ENCODE assay signal across 9 cellular contexts in genomic region chr7:133139350-133139749, GRCh38. TPM values are rescaled to one million over a fixed set of nuclear protein-coding genes. Genes with fewer than 3 reads are reported as not detected.
DNase-seq lines count a peak whose midpoint lies in the region; FAIRE-seq and TF ChIP-seq lines count a peak whose summit lies in the region.
"Had no signal": no experiment of that assay in that cellular context is flagged by ENCODE, and none has a peak within 500 bp of the region (broad histone marks: within the 10 kb centered on the region; RNA-seq: fewer than 3 reads in every experiment).

No MANE protein-coding gene starts in this region.

- peaks cover 58% of the 10 kb centered on the region for H3K27me3 Mint-ChIP-seq in mesothelial cell of epicardium (ENCODE audit: low read depth)

- H3K79me2 ChIP-seq in Loucy (ENCODE audit: insufficient read depth, low read length), result no peaks in the 10 kb centered on the region

- H3K4me1 Mint-ChIP-seq in mesothelial cell of epicardium, result peaks cover 7% of the 10 kb centered on the region

- H3K9me3 Mint-ChIP-seq in mesothelial cell of epicardium, result no peaks in the 10 kb centered on the region

- no peak overlapping the region for H3K4me3 ChIP-seq in GM06990 (replicated peaks; ENCODE audit: low read depth, low read length)
- H3K4me3 ChIP-seq in Loucy (ENCODE audit: low read length, poor library complexity, severe bottlenecking), result no peak overlapping the region
- H3K4me3 ChIP-seq in ascending aorta, result no peak overlapping the region

- no peak for FAIRE-seq in GM12891 (lab: Jason Lieb, UNC)

- H3K36me3 ChIP-seq in GM06990 (ENCODE audit: control insufficient read depth, insufficient read depth, low read length) (no peaks in the 10 kb centered on the region), Loucy (ENCODE audit: insufficient read depth, low read length) (no peaks in the 10 kb centered on the region), ascending aorta (no peaks in the 10 kb centered on the region)

- H3K27me3 ChIP-seq in GM06990 (replicated peaks; ENCODE audit: control insufficient read depth, insufficient read depth, low read length) (peaks cover 1% of the 10 kb centered on the region; the same call in 1 of the 2 replicates), Loucy (ENCODE audit: insufficient read depth, low read length, poor library complexity, severe bottlenecking) (no peaks in the 10 kb centered on the region), ascending aorta (no peaks in the 10 kb centered on the region)

- H3K27ac ChIP-seq in ascending aorta, result no peak overlapping the region

- H3K9ac ChIP-seq in Loucy (ENCODE audit: low read depth, low read length, poor library complexity, severe bottlenecking), result no peak overlapping the region

- H3K36me3 Mint-ChIP-seq in mesothelial cell of epicardium, result no peaks in the 10 kb centered on the region

- H3K4me1 ChIP-seq in Loucy (ENCODE audit: insufficient read depth, low read length, poor library complexity, severe bottlenecking), result peaks cover 8% of the 10 kb centered on the region
- H3K4me1 ChIP-seq in ascending aorta, result no peaks in the 10 kb centered on the region

- TF ChIP-seq CTCF in GM06990 (IDR thresholded peaks at IDR 0.05; ENCODE audit: insufficient read depth, low read length, poor library complexity, severe bottlenecking), result peak; percentile 3
- peak; percentile 63 for TF ChIP-seq CTCF in Loucy (conservative IDR thresholded peaks at IDR 0.05; ENCODE audit: low read length)
- TF ChIP-seq CTCF in mesothelial cell of epicardium (IDR thresholded peaks at IDR 0.05; ENCODE audit: unreplicated experiment), result peak; percentile 15
- TF ChIP-seq CTCF in ascending aorta (IDR thresholded peaks at IDR 0.05), result no peak

- H4K20me1 ChIP-seq in Loucy (ENCODE audit: insufficient read depth, low read length, poor library complexity, severe bottlenecking), result no peaks in the 10 kb centered on the region

- H3K4me3 Mint-ChIP-seq in mesothelial cell of epicardium, result no peak overlapping the region

- H3K9me3 ChIP-seq in Loucy (ENCODE audit: insufficient read depth, low read depth, low read length), result no peaks in the 10 kb centered on the region
- H3K9me3 ChIP-seq in ascending aorta, result no peaks in the 10 kb centered on the region

- H3K9me2 ChIP-seq in Loucy (replicated peaks; ENCODE audit: low read depth, low read length), result no peaks in the 10 kb centered on the region

- TF ChIP-seq POLR2A in GM12891 (IDR thresholded peaks at IDR 0.05; ENCODE audit: low read depth, low read length), result no peak

- H2AFZ ChIP-seq in Loucy (ENCODE audit: low read length), result no peak overlapping the region; the same call in 1 of the 2 replicates

- H3K4me2 ChIP-seq in Loucy (ENCODE audit: low read depth, low read length, poor library complexity, severe bottlenecking), result no peak overlapping the region

- no peak overlapping the region for H3K27ac Mint-ChIP-seq in mesothelial cell of epicardium

- DNase-seq in GM06990 (ENCODE audit: extremely low read depth, insufficient read length), result no peak
- DNase-seq in cerebellar cortex (ENCODE audit: low spot score), result peak; percentile 5
- DNase-seq in mesothelial cell of epicardium (ENCODE audit: low spot score in 2 of 2, unreplicated experiment in 2 of 2), result peak in 1 of 2 experiments; percentile 48
- DNase-seq in GDM1 (lab: John Stamatoyannopoulos, UW), result no peak
- no peak for DNase-seq in GM12891 (ENCODE audit: insufficient read length, low spot score)
- DNase-seq in head of caudate nucleus, result no peak
- DNase-seq in ascending aorta (ENCODE audit: low spot score in 2 of 2), result no peak
- DNase-seq: NCI-H1105 had no signal

- no peaks in the 10 kb centered on the region for H3F3A ChIP-seq in Loucy (ENCODE audit: low read depth)

- intact Hi-C loops in head of caudate nucleus (cut with DNase I) (no loop called here), ascending aorta (cut with DNase I) (no loop called here)

TF ChIP-seq in GM12891, 5 proteins besides CTCF, POLR2A, EP300 and RAD21:
- TF ChIP-seq PAX5 (IDR thresholded peaks at IDR 0.05; ENCODE audit: insufficient read depth, low read length, severe bottlenecking) (no peak), POLR2AphosphoS5 (IDR thresholded peaks at IDR 0.05; ENCODE audit: low read depth, low read length) (no peak), SPI1 (IDR thresholded peaks at IDR 0.05; ENCODE audit: low read depth, low read length) (no peak), POU2F2 (IDR thresholded peaks at IDR 0.05; ENCODE audit: low read depth, low read length) (no peak), TAF1 (IDR thresholded peaks at IDR 0.05; ENCODE audit: low read depth, low read length) (no peak)

RNA-seq across cellular contexts. Expression of gene CHCHD3, which starts 57.5 kb away (rescaled TPM):
- 50.5 to 54.3 TPM (median 52.1 TPM) in 3 replicates for total RNA-seq in mesothelial cell of epicardium
- polyA plus RNA-seq in GM12891 (2012; ENCODE audit: low read depth, missing spikeins), result 67.6 TPM
- 26.2 TPM for total RNA-seq in ascending aorta

Comparison
In these comparisons a context has a peak if more than half of its experiments do, and no peak if none do; other contexts are left out.
1. CTCF ChIP-seq: peak in GM06990 (single experiment), Loucy (single experiment) and mesothelial cell of epicardium (single experiment); none in ascending aorta (0 of 3).